26 cellular contexts compared by ENCODE assay signal in genomic region chr2:200856806-200857205, GRCh38. TPM values are rescaled to one million over a fixed set of nuclear protein-coding genes. Genes with fewer than 3 reads are reported as not detected.
A peak's percentile ranks its signal among the peaks of the same experiment; 100 is the strongest.
DNase-seq lines count a peak whose midpoint lies in the region; ATAC-seq, FAIRE-seq and TF ChIP-seq lines count a peak whose summit lies in the region.
"Had no signal": no experiment of that assay in that cellular context is flagged by ENCODE, and none has a peak within 500 bp of the region (broad histone marks: within the 10 kb centered on the region; RNA-seq: fewer than 3 reads in every experiment).

No MANE protein-coding gene starts in this region.

- no peak for TF ChIP-seq RAD21 in HepG2 (CRISPR knock-in tag; IDR thresholded peaks at IDR 0.05)

- H3K79me1 ChIP-seq in trophoblast cell (ENCODE audit: low read length): no peaks in the 10 kb centered on the region

- intact Hi-C loops in HepG2 (cut with micrococcal nuclease; ENCODE audit: unreplicated experiment): no loop called here
- intact Hi-C loops in right lobe of liver (cut with DNase I): no loop called here
- intact Hi-C loops in sciatic nerve (cut with DNase I): no loop called here

- H4K8ac ChIP-seq in trophoblast cell (ENCODE audit: low read depth, low read length): no peak overlapping the region

- H3K4me3 ChIP-seq in HepG2 (replicated peaks in 1 of 3; ENCODE audit: insufficient read depth in 1 of 3, low read depth in 2 of 3, low read length in 3 of 3) (no peak overlapping the region), right lobe of liver (no peak overlapping the region), trophoblast cell (ENCODE audit: low read depth, low read length) (no peak overlapping the region)
- H3K4me3 ChIP-seq: breast epithelium, colonic mucosa, esophagus squamous epithelium, gastrocnemius medialis, neural progenitor cell, SK-N-MC, testis had no signal

- no peak overlapping the region for H3K14ac ChIP-seq in trophoblast cell (ENCODE audit: low read length)

- no peak overlapping the region for H2BK12ac ChIP-seq in trophoblast cell (ENCODE audit: low read length)

- FAIRE-seq in HepG2 (lab: Jason Lieb, UNC): no peak

- BruUV-seq in HepG2 (replicated peaks; lab: Mats Ljungman, UMichigan): no TSS peak

- CTCF ChIA-PET in HepG2 (lab: Yijun Ruan, JAX; ENCODE audit: low intra/inter-chr PET ratio, low total read pairs): no interaction called here
- CTCF ChIA-PET in RWPE1 (lab: Yijun Ruan, JAX): no interaction called here

- H3K27me3 ChIP-seq in HepG2 (ENCODE audit: control insufficient read depth in 1 of 2, insufficient read depth in 2 of 2, low read length in 2 of 2): no peaks in the 10 kb centered on the region
- H3K27me3 ChIP-seq in right lobe of liver: no peaks in the 10 kb centered on the region
- no peaks in the 10 kb centered on the region for H3K27me3 ChIP-seq in trophoblast cell (ENCODE audit: insufficient read depth, low read length)
- H3K27me3 ChIP-seq: breast epithelium, colonic mucosa, esophagus squamous epithelium, gastrocnemius medialis, neural progenitor cell, testis had no signal

- H3K4ac ChIP-seq in trophoblast cell (ENCODE audit: low read depth, low read length): peak overlapping the region; percentile 36

- H2BK5ac ChIP-seq in trophoblast cell (ENCODE audit: low read depth, low read length, poor library complexity): no peak overlapping the region

- H3K27ac Mint-ChIP-seq in activated T-helper 17 cell treated with anti-CD3 and anti-CD28 coated beads, Interleukin-2, amount 50 U/mL, for 72 hours: no peak overlapping the region
- H3K27ac Mint-ChIP-seq: activated T-helper 2 cell treated with anti-CD3 and anti-CD28 coated beads, Interferon-gamma antibody, Interleukin-2, Interleukin-4, amounts not matched to agents 10 μg/mL and 5 μg/mL and 100 μg/mL, durations not matched to agents 14 hours and 24 hours and 36 hours; neural progenitor cell had no signal

- no peak overlapping the region for H4K91ac ChIP-seq in trophoblast cell (ENCODE audit: low read depth, low read length)

- TF ChIP-seq EP300 in HepG2 (IDR thresholded peaks at IDR 0.05; ENCODE audit: low read depth in 2 of 2, low read length in 2 of 2): no peak
- TF ChIP-seq EP300 in HepG2 (CRISPR knock-in tag; IDR thresholded peaks at IDR 0.05; ENCODE audit: borderline replicate concordance): no peak

- no peak overlapping the region for H2AK5ac ChIP-seq in trophoblast cell (ENCODE audit: low read length)

- TF ChIP-seq CTCF in HepG2 (CRISPR knock-in tag; IDR thresholded peaks at IDR 0.05) (no peak), right lobe of liver (IDR thresholded peaks at IDR 0.05) (no peak), RWPE1 (conservative IDR thresholded peaks at IDR 0.05; ENCODE audit: low read depth) (no peak)

- no peak overlapping the region for H3K9ac ChIP-seq in HepG2 (ENCODE audit: insufficient read depth, low read depth, low read length)
- H3K9ac ChIP-seq in trophoblast cell (ENCODE audit: low read length): no peak overlapping the region
- H3K9ac ChIP-seq: neural progenitor cell had no signal

- no peak overlapping the region for H3K23ac ChIP-seq in trophoblast cell (ENCODE audit: low read length)

- H3K18ac ChIP-seq in trophoblast cell (ENCODE audit: low read length): no peak overlapping the region

- 98% methylated on average over 8 of the region's 8 CpGs for WGBS in HepG2 (ENCODE audit: low lambda C conversion rate)
- WGBS in right lobe of liver (ENCODE audit: insufficient coverage, low coverage, low lambda C conversion rate, missing lambda C conversion rate): 61% methylated on average over 6 of the region's 8 CpGs
- whole genome bisulfite sequencing in trophoblast cell (ENCODE audit: extremely low coverage, insufficient coverage, insufficient read length): no CpG with 5 or more reads among the region's 8 CpGs

- no peak overlapping the region for H4K12ac ChIP-seq in trophoblast cell (ENCODE audit: low read depth, low read length)

- no peak overlapping the region for H2BK120ac ChIP-seq in trophoblast cell (ENCODE audit: insufficient read depth, low read length, poor library complexity)

- no peak; a peak in 1 of 4 replicates for TF ChIP-seq POLR2A in HepG2 (IDR thresholded peaks at IDR 0.05; ENCODE audit: insufficient read depth in 1 of 2, low read depth in 2 of 2, low read length in 2 of 2)
- no peak for TF ChIP-seq POLR2A in right lobe of liver (IDR thresholded peaks at IDR 0.05)

- DNase-seq in HepG2 (ENCODE audit: low spot score) (no peak), right lobe of liver (no peak), trophoblast cell (no peak), RWPE1 (ENCODE audit: low spot score) (no peak), sciatic nerve (ENCODE audit: low spot score) (no peak)
- DNase-seq: activated CD8-positive, alpha-beta memory T cell treated with anti-CD3 and anti-CD28 coated beads for 24 hours; colonic mucosa; esophagus squamous epithelium; gastrocnemius medialis; GDM1; hippocampal formation; left ventricle myocardium superior; midbrain; NCI-H1048; NCI-H187 treated with DMSO at 0.1 percent for 48 hours; NCI-H69; RPMI8226; testis; WERI-Rb-1 had no signal

- no peaks in the 10 kb centered on the region for H3K9me3 Mint-ChIP-seq in activated T-helper 17 cell treated with anti-CD3 and anti-CD28 coated beads, Interleukin-2, amount 50 U/mL, for 72 hours
- H3K9me3 Mint-ChIP-seq: activated T-helper 2 cell treated with anti-CD3 and anti-CD28 coated beads, Interferon-gamma antibody, Interleukin-2, Interleukin-4, amounts not matched to agents 10 μg/mL and 5 μg/mL and 100 μg/mL, durations not matched to agents 14 hours and 24 hours and 36 hours; neural progenitor cell; T-helper 2 cell treated with Interferon-gamma antibody and Interleukin-4, amounts not matched to agents 5 μg/mL and 100 μg/mL, for 36 hours had no signal

- H4K20me1 ChIP-seq in HepG2 (ENCODE audit: insufficient read depth, low read length): peaks cover 72% of the 10 kb centered on the region

- H3K9me3 ChIP-seq in HepG2 (ENCODE audit: low read length) (no peaks in the 10 kb centered on the region), right lobe of liver (no peaks in the 10 kb centered on the region), trophoblast cell (ENCODE audit: insufficient read depth, low read depth, low read length) (no peaks in the 10 kb centered on the region)
- H3K9me3 ChIP-seq: breast epithelium, colonic mucosa, esophagus squamous epithelium, gastrocnemius medialis, testis had no signal

- ATAC-seq in HepG2: no peak
- no peak for ATAC-seq in right lobe of liver
- peak; percentile 55 for ATAC-seq in activated T-helper 17 cell treated with anti-CD3 and anti-CD28 coated beads, Interleukin-2, amount 50 U/mL, for 72 hours (replicated peaks)
- no peak for ATAC-seq in sciatic nerve
- ATAC-seq: gastrocnemius medialis, left ventricle myocardium superior had no signal

- peaks cover 21% of the 10 kb centered on the region for H3K4me1 Mint-ChIP-seq in activated T-helper 17 cell treated with anti-CD3 and anti-CD28 coated beads, Interleukin-2, amount 50 U/mL, for 72 hours

- H3K4me3 Mint-ChIP-seq in activated T-helper 17 cell treated with anti-CD3 and anti-CD28 coated beads, Interleukin-2, amount 50 U/mL, for 72 hours: peak overlapping the region; percentile 87
- H3K4me3 Mint-ChIP-seq: neural progenitor cell; T-helper 2 cell treated with Interferon-gamma antibody and Interleukin-4, amounts not matched to agents 5 μg/mL and 100 μg/mL, for 36 hours had no signal

- H3K4me2 ChIP-seq in HepG2 (ENCODE audit: low read depth, low read length) (no peak overlapping the region), trophoblast cell (ENCODE audit: low read length) (no peak overlapping the region)
- H3K4me2 ChIP-seq: neural progenitor cell had no signal

- peaks cover 57% of the 10 kb centered on the region for H3K79me2 ChIP-seq in HepG2 (ENCODE audit: insufficient read depth, low read length)
- peaks cover 2% of the 10 kb centered on the region for H3K79me2 ChIP-seq in trophoblast cell (ENCODE audit: control insufficient read depth, insufficient read depth, low read length, poor library complexity)

- H2AFZ ChIP-seq in HepG2 (ENCODE audit: low read length): no peak overlapping the region
- H2AFZ ChIP-seq in trophoblast cell (ENCODE audit: insufficient read depth, low read length, poor library complexity): no peak overlapping the region
- H2AFZ ChIP-seq: neural progenitor cell had no signal

- H3K36me3 Mint-ChIP-seq in activated T-helper 17 cell treated with anti-CD3 and anti-CD28 coated beads, Interleukin-2, amount 50 U/mL, for 72 hours (ENCODE audit: low read depth): peaks cover 100% of the 10 kb centered on the region

- in situ Hi-C loops in HepG2 (cut with HindIII; ENCODE audit: extremely low pct_ligation_motif_present, low pct_unique_long_range_greater_than_20kb): loop anchor here (5.0 kb wide), 1 partner anchor 35 kb away; no protein-coding TSS in a partner anchor

- H3K4me1 ChIP-seq in HepG2 (ENCODE audit: insufficient read depth, low read length) (peaks cover 31% of the 10 kb centered on the region), right lobe of liver (peaks cover 0 to 32% (median 7%) of the 10 kb centered on the region in 4 donors), trophoblast cell (ENCODE audit: control insufficient read depth in 1 of 2, insufficient read depth in 2 of 2, low read length in 2 of 2) (no peaks in the 10 kb centered on the region)

- H3K36me3 ChIP-seq in HepG2 (replicated peaks in 1 of 2; ENCODE audit: control insufficient read depth in 1 of 2, insufficient read depth in 2 of 2, low read length in 2 of 2) (peaks cover 26 to 89% of the 10 kb centered on the region in 2 experiments), right lobe of liver (peaks cover 43 to 84% (median 65%) of the 10 kb centered on the region in 4 donors), trophoblast cell (ENCODE audit: control insufficient read depth in 1 of 2, insufficient read depth in 2 of 2, low read length in 2 of 2) (peaks cover 41 to 57% of the 10 kb centered on the region in 2 experiments)

- H3K27me3 Mint-ChIP-seq in activated T-helper 17 cell treated with anti-CD3 and anti-CD28 coated beads, Interleukin-2, amount 50 U/mL, for 72 hours: no peaks in the 10 kb centered on the region

- H3K27ac ChIP-seq in HepG2 (ENCODE audit: extremely low read length, insufficient read depth, low read length): no peak overlapping the region
- H3K27ac ChIP-seq in right lobe of liver: no peak overlapping the region
- H3K27ac ChIP-seq in trophoblast cell (ENCODE audit: low read depth, low read length): no peak overlapping the region
- H3K27ac ChIP-seq in RWPE1: no peak overlapping the region
- H3K27ac ChIP-seq: breast epithelium, C4-2B, colonic mucosa, esophagus squamous epithelium, neural progenitor cell, SK-N-MC, testis, WERI-Rb-1 had no signal

- POLR2A ChIA-PET in HepG2 (lab: Yijun Ruan, JAX) (no interaction called here), RWPE1 (lab: Yijun Ruan, JAX; ENCODE audit: low non-redundant PET) (no interaction called here)

RNA-seq across cellular contexts. Expression of gene CLK1, which starts 7.7 kb away (rescaled TPM):
- total RNA-seq in HepG2 (2016; rRNA removed; fragmentation: Illumina TruSeq; extraction: Trizol) (35.2 and 66.6 TPM in 2 replicates), right lobe of liver (10 to 100 TPM; 29.9 to 81.5 (median 36.7) TPM), sciatic nerve (358 TPM)
- 24.5 and 24.8 TPM in 2 replicates for total RNA-seq in HepG2 (2016; cell fraction: cytosol; rRNA removed; fragmentation: Illumina TruSeq; extraction: Trizol; ENCODE audit: low read depth)
- 38.2 and 62.5 TPM in 2 replicates for total RNA-seq in HepG2 (2016; cell fraction: insoluble cytoplasmic fraction; rRNA removed; fragmentation: Illumina TruSeq; extraction: Trizol)
- 27.1 and 28.3 TPM in 2 replicates for total RNA-seq in HepG2 (2016; cell fraction: membrane; rRNA removed; fragmentation: Illumina TruSeq; extraction: Trizol)
- total RNA-seq in HepG2 (2016; cell fraction: nucleus; rRNA removed; fragmentation: Illumina TruSeq; extraction: Trizol): 117 and 137 TPM in 2 replicates
- 82.4 and 101 TPM in 2 replicates for polyA plus RNA-seq in HepG2 (2011; rRNA removed)
- 18.7 and 25.0 TPM in 2 replicates for polyA plus RNA-seq in HepG2 (2011; cell fraction: cytosol; rRNA removed)
- polyA plus RNA-seq in HepG2 (2011; cell fraction: nucleus; rRNA removed): 155 and 182 TPM in 2 replicates
- 136 and 141 TPM in 2 replicates for polyA plus RNA-seq in HepG2 (2012)
- 8.7 and 11.4 TPM in 2 replicates for polyA plus RNA-seq in HepG2 (2016; cell fraction: cytosol; fragmentation: Illumina TruSeq; extraction: Trizol; ENCODE audit: low read depth)
- 24.0 and 27.5 TPM in 2 replicates for polyA plus RNA-seq in HepG2 (2016; cell fraction: insoluble cytoplasmic fraction; fragmentation: Illumina TruSeq; extraction: Trizol; ENCODE audit: low read depth)
- 9.9 and 12.7 TPM in 2 replicates for polyA plus RNA-seq in HepG2 (2016; cell fraction: membrane; fragmentation: Illumina TruSeq; extraction: Trizol; ENCODE audit: low read depth)
- 168 and 170 TPM in 2 replicates for polyA plus RNA-seq in HepG2 (2016; cell fraction: nucleus; fragmentation: Illumina TruSeq; extraction: Trizol; ENCODE audit: insufficient read depth, low read depth)
- 12.6 and 13.7 TPM in 2 replicates for polyA minus RNA-seq in HepG2 (2011; rRNA and poly(A)+ RNA removed; ENCODE audit: low replicate concordance)
- polyA minus RNA-seq in HepG2 (2011; cell fraction: cytosol; rRNA and poly(A)+ RNA removed): 20.6 and 23.8 TPM in 2 replicates
- 238 and 270 TPM in 2 replicates for polyA minus RNA-seq in HepG2 (2011; cell fraction: nucleus; rRNA and poly(A)+ RNA removed)
- total RNA-seq in activated T-helper 17 cell treated with anti-CD3 and anti-CD28 coated beads, Interleukin-2, amount 50 U/mL, for 72 hours: 100 to 1,000 TPM; 127 to 381 TPM
- 81.4 and 91.6 TPM in 2 replicates for polyA plus RNA-seq in trophoblast cell (2013)

RNA-seq across cellular contexts. Expression of gene PPIL3, which starts 32.1 kb away (rescaled TPM):
- total RNA-seq in HepG2 (2016; rRNA removed; fragmentation: Illumina TruSeq; extraction: Trizol) (98.7 and 126 TPM in 2 replicates), right lobe of liver (10 to 100 TPM; 10.4 to 21.3 (median 16.2) TPM), sciatic nerve (35.1 TPM)
- total RNA-seq in HepG2 (2016; cell fraction: cytosol; rRNA removed; fragmentation: Illumina TruSeq; extraction: Trizol; ENCODE audit: low read depth): 48.4 and 52.9 TPM in 2 replicates
- 84.1 and 125 TPM in 2 replicates for total RNA-seq in HepG2 (2016; cell fraction: insoluble cytoplasmic fraction; rRNA removed; fragmentation: Illumina TruSeq; extraction: Trizol)
- 78.2 and 94.7 TPM in 2 replicates for total RNA-seq in HepG2 (2016; cell fraction: membrane; rRNA removed; fragmentation: Illumina TruSeq; extraction: Trizol)
- total RNA-seq in HepG2 (2016; cell fraction: nucleus; rRNA removed; fragmentation: Illumina TruSeq; extraction: Trizol): 47.6 and 50.4 TPM in 2 replicates
- polyA plus RNA-seq in HepG2 (2011; rRNA removed): 81.8 and 107 TPM in 2 replicates
- polyA plus RNA-seq in HepG2 (2011; cell fraction: cytosol; rRNA removed): 53.4 and 68.3 TPM in 2 replicates
- 46.2 and 54.3 TPM in 2 replicates for polyA plus RNA-seq in HepG2 (2011; cell fraction: nucleus; rRNA removed)
- polyA plus RNA-seq in HepG2 (2012): 102 and 132 TPM in 2 replicates
- polyA plus RNA-seq in HepG2 (2016; cell fraction: cytosol; fragmentation: Illumina TruSeq; extraction: Trizol; ENCODE audit: low read depth): 46.7 and 53.3 TPM in 2 replicates
- 143 and 147 TPM in 2 replicates for polyA plus RNA-seq in HepG2 (2016; cell fraction: insoluble cytoplasmic fraction; fragmentation: Illumina TruSeq; extraction: Trizol; ENCODE audit: low read depth)
- 79.9 and 84.5 TPM in 2 replicates for polyA plus RNA-seq in HepG2 (2016; cell fraction: membrane; fragmentation: Illumina TruSeq; extraction: Trizol; ENCODE audit: low read depth)
- polyA plus RNA-seq in HepG2 (2016; cell fraction: nucleus; fragmentation: Illumina TruSeq; extraction: Trizol; ENCODE audit: insufficient read depth, low read depth): 90.6 and 109 TPM in 2 replicates
- 13.9 and 16.0 TPM in 2 replicates for polyA minus RNA-seq in HepG2 (2011; rRNA and poly(A)+ RNA removed; ENCODE audit: low replicate concordance)
- polyA minus RNA-seq in HepG2 (2011; cell fraction: cytosol; rRNA and poly(A)+ RNA removed): 25.3 and 29.8 TPM in 2 replicates
- 35.9 and 56.9 TPM in 2 replicates for polyA minus RNA-seq in HepG2 (2011; cell fraction: nucleus; rRNA and poly(A)+ RNA removed)
- total RNA-seq in activated T-helper 17 cell treated with anti-CD3 and anti-CD28 coated beads, Interleukin-2, amount 50 U/mL, for 72 hours: 100 to 1,000 TPM in 1 of 2 donors, 10 to 100 TPM in 1; 41.9 to 146 TPM
- polyA plus RNA-seq in trophoblast cell (2013): 34.5 and 35.8 TPM in 2 replicates

RNA-seq across cellular contexts. Expression of gene NIF3L1, which starts 32.4 kb away (rescaled TPM):
- 67.9 and 98.5 TPM in 2 replicates for total RNA-seq in HepG2 (2016; rRNA removed; fragmentation: Illumina TruSeq; extraction: Trizol)
- 23.3 and 24.5 TPM in 2 replicates for total RNA-seq in HepG2 (2016; cell fraction: cytosol; rRNA removed; fragmentation: Illumina TruSeq; extraction: Trizol; ENCODE audit: low read depth)
- 69.4 and 101 TPM in 2 replicates for total RNA-seq in HepG2 (2016; cell fraction: insoluble cytoplasmic fraction; rRNA removed; fragmentation: Illumina TruSeq; extraction: Trizol)
- total RNA-seq in HepG2 (2016; cell fraction: membrane; rRNA removed; fragmentation: Illumina TruSeq; extraction: Trizol): 38.9 and 41.8 TPM in 2 replicates
- total RNA-seq in HepG2 (2016; cell fraction: nucleus; rRNA removed; fragmentation: Illumina TruSeq; extraction: Trizol): 33.1 and 39.6 TPM in 2 replicates
- 55.1 and 75.2 TPM in 2 replicates for polyA plus RNA-seq in HepG2 (2011; rRNA removed)
- polyA plus RNA-seq in HepG2 (2011; cell fraction: cytosol; rRNA removed): 54.9 and 60.1 TPM in 2 replicates
- 40.7 and 44.2 TPM in 2 replicates for polyA plus RNA-seq in HepG2 (2011; cell fraction: nucleus; rRNA removed)
- polyA plus RNA-seq in HepG2 (2012): 21.5 and 30.3 TPM in 2 replicates
- 8.6 and 9.7 TPM in 2 replicates for polyA plus RNA-seq in HepG2 (2016; cell fraction: cytosol; fragmentation: Illumina TruSeq; extraction: Trizol; ENCODE audit: low read depth)
- 84.9 and 85.4 TPM in 2 replicates for polyA plus RNA-seq in HepG2 (2016; cell fraction: insoluble cytoplasmic fraction; fragmentation: Illumina TruSeq; extraction: Trizol; ENCODE audit: low read depth)
- 16.6 and 16.7 TPM in 2 replicates for polyA plus RNA-seq in HepG2 (2016; cell fraction: membrane; fragmentation: Illumina TruSeq; extraction: Trizol; ENCODE audit: low read depth)
- polyA plus RNA-seq in HepG2 (2016; cell fraction: nucleus; fragmentation: Illumina TruSeq; extraction: Trizol; ENCODE audit: insufficient read depth, low read depth): 50.4 and 53.5 TPM in 2 replicates
- 57.1 and 72.0 TPM in 2 replicates for polyA minus RNA-seq in HepG2 (2011; rRNA and poly(A)+ RNA removed; ENCODE audit: low replicate concordance)
- polyA minus RNA-seq in HepG2 (2011; cell fraction: cytosol; rRNA and poly(A)+ RNA removed): 24.0 and 28.5 TPM in 2 replicates
- 33.3 and 35.7 TPM in 2 replicates for polyA minus RNA-seq in HepG2 (2011; cell fraction: nucleus; rRNA and poly(A)+ RNA removed)
- total RNA-seq in right lobe of liver: 10 to 100 TPM in 4 of 6 experiments, 1 to 10 TPM in 2; 9.5 to 23.7 (median 11.3) TPM
- 10 to 100 TPM; 16.9 to 26.0 TPM for total RNA-seq in activated T-helper 17 cell treated with anti-CD3 and anti-CD28 coated beads, Interleukin-2, amount 50 U/mL, for 72 hours
- 32.7 and 34.8 TPM in 2 replicates for polyA plus RNA-seq in trophoblast cell (2013)
- total RNA-seq in sciatic nerve: 19.9 TPM

RNA-seq across cellular contexts. Expression of gene BZW1, which starts 45.1 kb away (rescaled TPM):
- 384 and 709 TPM in 2 replicates for total RNA-seq in HepG2 (2016; rRNA removed; fragmentation: Illumina TruSeq; extraction: Trizol)
- total RNA-seq in HepG2 (2016; cell fraction: cytosol; rRNA removed; fragmentation: Illumina TruSeq; extraction: Trizol; ENCODE audit: low read depth): 49.4 and 52.0 TPM in 2 replicates
- 384 and 712 TPM in 2 replicates for total RNA-seq in HepG2 (2016; cell fraction: insoluble cytoplasmic fraction; rRNA removed; fragmentation: Illumina TruSeq; extraction: Trizol)
- total RNA-seq in HepG2 (2016; cell fraction: membrane; rRNA removed; fragmentation: Illumina TruSeq; extraction: Trizol): 128 and 149 TPM in 2 replicates
- 204 and 212 TPM in 2 replicates for total RNA-seq in HepG2 (2016; cell fraction: nucleus; rRNA removed; fragmentation: Illumina TruSeq; extraction: Trizol)
- 102 and 106 TPM in 2 replicates for polyA plus RNA-seq in HepG2 (2011; rRNA removed)
- 66.0 and 86.9 TPM in 2 replicates for polyA plus RNA-seq in HepG2 (2011; cell fraction: cytosol; rRNA removed)
- polyA plus RNA-seq in HepG2 (2011; cell fraction: nucleus; rRNA removed): 34.9 and 38.3 TPM in 2 replicates
- 149 and 200 TPM in 2 replicates for polyA plus RNA-seq in HepG2 (2012)
- 39.8 and 47.1 TPM in 2 replicates for polyA plus RNA-seq in HepG2 (2016; cell fraction: cytosol; fragmentation: Illumina TruSeq; extraction: Trizol; ENCODE audit: low read depth)
- 442 and 506 TPM in 2 replicates for polyA plus RNA-seq in HepG2 (2016; cell fraction: insoluble cytoplasmic fraction; fragmentation: Illumina TruSeq; extraction: Trizol; ENCODE audit: low read depth)
- polyA plus RNA-seq in HepG2 (2016; cell fraction: membrane; fragmentation: Illumina TruSeq; extraction: Trizol; ENCODE audit: low read depth): 90.4 and 101 TPM in 2 replicates
- polyA plus RNA-seq in HepG2 (2016; cell fraction: nucleus; fragmentation: Illumina TruSeq; extraction: Trizol; ENCODE audit: insufficient read depth, low read depth): 131 and 143 TPM in 2 replicates
- polyA minus RNA-seq in HepG2 (2011; rRNA and poly(A)+ RNA removed; ENCODE audit: low replicate concordance): 198 and 668 TPM in 2 replicates
- polyA minus RNA-seq in HepG2 (2011; cell fraction: cytosol; rRNA and poly(A)+ RNA removed): 190 and 223 TPM in 2 replicates
- polyA minus RNA-seq in HepG2 (2011; cell fraction: nucleus; rRNA and poly(A)+ RNA removed): 207 and 220 TPM in 2 replicates
- total RNA-seq in right lobe of liver: 100 to 1,000 TPM; 176 to 239 (median 210) TPM
- 100 to 1,000 TPM; 365 to 482 TPM for total RNA-seq in activated T-helper 17 cell treated with anti-CD3 and anti-CD28 coated beads, Interleukin-2, amount 50 U/mL, for 72 hours
- 153 and 170 TPM in 2 replicates for polyA plus RNA-seq in trophoblast cell (2013)
- 282 TPM for total RNA-seq in sciatic nerve
